8 cellular contexts compared by ENCODE assay signal in genomic region chr7:28155019-28155660, GRCh38. TPM values are rescaled to one million over a fixed set of nuclear protein-coding genes. Genes with fewer than 3 reads are reported as not detected.
DNase-seq lines count a peak whose midpoint lies in the region; ATAC-seq and TF ChIP-seq lines count a peak whose summit lies in the region.

No MANE protein-coding gene starts in this region.

- peaks cover 44% of the 10 kb centered on the region for H3K27me3 Mint-ChIP-seq in activated CD8-positive, alpha-beta memory T cell treated with anti-CD3 and anti-CD28 coated beads, Interleukin-2, amount 10 ng/mL, durations not matched to agents 7 days and 5 days

- no peaks in the 10 kb centered on the region for H3K9me3 Mint-ChIP-seq in activated CD8-positive, alpha-beta memory T cell treated with anti-CD3 and anti-CD28 coated beads, Interleukin-2, amount 10 ng/mL, durations not matched to agents 7 days and 5 days (ENCODE audit: low read depth)

- ATAC-seq in activated CD8-positive, alpha-beta memory T cell treated with anti-CD3 and anti-CD28 coated beads, Interleukin-2, amount 10 ng/mL, durations not matched to agents 7 days and 5 days: peak; percentile 48
- peak; percentile 81 for ATAC-seq in HG02870 (IDR thresholded peaks at IDR 0.05; ENCODE audit: unreplicated experiment)

- no TSS peak for BruUV-seq in PC-9 (replicated peaks; lab: Mats Ljungman, UMichigan)

- no peaks in the 10 kb centered on the region for H3K79me2 ChIP-seq in PC-9 (ENCODE audit: low read depth)

- no peak overlapping the region for H3K27ac ChIP-seq in PC-9
- peak overlapping the region; percentile 3 for H3K27ac ChIP-seq in skeletal muscle tissue (ENCODE audit: low read depth, low read length)

- peak overlapping the region; percentile 3 for H3K4me3 Mint-ChIP-seq in activated CD8-positive, alpha-beta memory T cell treated with anti-CD3 and anti-CD28 coated beads, Interleukin-2, amount 10 ng/mL, durations not matched to agents 7 days and 5 days

- peak overlapping the region; percentile 44; the same call in 1 of the 2 replicates for H3K4me2 ChIP-seq in PC-9

- no peaks in the 10 kb centered on the region for H3K36me3 ChIP-seq in PC-9 (ENCODE audit: low read depth)
- no peaks in the 10 kb centered on the region for H3K36me3 ChIP-seq in skeletal muscle tissue (ENCODE audit: control insufficient read depth in 3 of 3, insufficient read depth in 3 of 3, low read length in 3 of 3)

- no peak for DNase-seq in activated CD8-positive, alpha-beta memory T cell treated with anti-CD3 and anti-CD28 coated beads, Interleukin-2, amount 10 ng/mL, durations not matched to agents 7 days and 5 days
- DNase-seq in activated CD8-positive, alpha-beta memory T cell treated with anti-CD3 and anti-CD28 coated beads, Interleukin-2, amount 50 U/mL, for 48 hours: no peak
- DNase-seq in PC-9 (no peak), kidney glomerular epithelial cell (lab: John Stamatoyannopoulos, UW) (no peak), AG08396 (ENCODE audit: low spot score) (no peak), SW 1271 (lab: John Stamatoyannopoulos, UW) (no peak)

- H3K4me1 ChIP-seq in PC-9 (replicated peaks; ENCODE audit: insufficient read depth): peaks cover 24% of the 10 kb centered on the region
- peaks cover 3 to 12% (median 8%) of the 10 kb centered on the region in 3 donors for H3K4me1 ChIP-seq in skeletal muscle tissue (ENCODE audit: control insufficient read depth in 3 of 3, insufficient read depth in 3 of 3, low read length in 3 of 3)

- H3K9ac ChIP-seq in skeletal muscle tissue (ENCODE audit: low read depth in 1 of 3, low read length in 3 of 3): no peak overlapping the region

- H3K36me3 Mint-ChIP-seq in activated CD8-positive, alpha-beta memory T cell treated with anti-CD3 and anti-CD28 coated beads, Interleukin-2, amount 10 ng/mL, durations not matched to agents 7 days and 5 days: peaks cover 8% of the 10 kb centered on the region

- peaks cover 50% of the 10 kb centered on the region for H3K4me1 Mint-ChIP-seq in activated CD8-positive, alpha-beta memory T cell treated with anti-CD3 and anti-CD28 coated beads, Interleukin-2, amount 10 ng/mL, durations not matched to agents 7 days and 5 days

- no peak overlapping the region for H3K4me3 ChIP-seq in PC-9
- H3K4me3 ChIP-seq in skeletal muscle tissue (ENCODE audit: low read length in 3 of 3): no peak overlapping the region

- no peaks in the 10 kb centered on the region for H3K27me3 ChIP-seq in PC-9 (ENCODE audit: insufficient read depth, low read depth)
- no peaks in the 10 kb centered on the region for H3K27me3 ChIP-seq in skeletal muscle tissue (ENCODE audit: control insufficient read depth in 3 of 3, insufficient read depth in 3 of 3, low read length in 3 of 3)

- POLR2A ChIA-PET in PC-9 (lab: Charles Lee; ENCODE audit: unreplicated experiment): no interaction called here

- no peaks in the 10 kb centered on the region for H3K9me2 ChIP-seq in PC-9 (ENCODE audit: insufficient read depth)

- peak overlapping the region; percentile 20 for H3K27ac Mint-ChIP-seq in activated CD8-positive, alpha-beta memory T cell treated with anti-CD3 and anti-CD28 coated beads, Interleukin-2, amount 10 ng/mL, durations not matched to agents 7 days and 5 days

- no peak for TF ChIP-seq CTCF in PC-9 (conservative IDR thresholded peaks at IDR 0.05)

- no peak overlapping the region for H2AFZ ChIP-seq in PC-9

- H3F3A ChIP-seq in PC-9 (ENCODE audit: insufficient read depth, low read depth): peaks cover 14% of the 10 kb centered on the region; the same call in 1 of the 2 replicates

- H3K9me3 ChIP-seq in PC-9 (ENCODE audit: insufficient read depth, low read depth) (no peaks in the 10 kb centered on the region), skeletal muscle tissue (ENCODE audit: control insufficient read depth in 3 of 3, low read length in 3 of 3) (no peaks in the 10 kb centered on the region)

- intact Hi-C loops in PC-9 (cut with micrococcal nuclease; ENCODE audit: unreplicated experiment): no loop called here

- H4K20me1 ChIP-seq in PC-9 (ENCODE audit: insufficient read depth): no peaks in the 10 kb centered on the region

- CTCF ChIA-PET in activated CD8-positive, alpha-beta memory T cell treated with anti-CD3 and anti-CD28 coated beads, Interleukin-2, amount 10 ng/mL, durations not matched to agents 7 days and 5 days (lab: Charles Lee): interaction anchor here (1.3 kb wide), 1 partner anchor 9 kb away, joined by 3 read pairs; no protein-coding TSS in a partner anchor
- CTCF ChIA-PET in PC-9 (lab: Charles Lee): no interaction called here

RNA-seq across cellular contexts. Expression of gene JAZF1, which starts 25.5 kb away (rescaled TPM):
- 1 to 10 TPM; 2.1 to 2.8 TPM for total RNA-seq in activated CD8-positive, alpha-beta memory T cell treated with anti-CD3 and anti-CD28 coated beads, Interleukin-2, amount 10 ng/mL, durations not matched to agents 7 days and 5 days
- total RNA-seq in PC-9 (2021) (0.30 and 0.90 TPM in 2 replicates), skeletal muscle tissue (7.3 TPM)
